9 cellular contexts compared by ENCODE assay signal in genomic region chr11:124724854-124725718, GRCh38. TPM values are rescaled to one million over a fixed set of nuclear protein-coding genes. Genes with fewer than 3 reads are reported as not detected.
DNase-seq lines count a peak whose midpoint lies in the region; ATAC-seq and TF ChIP-seq lines count a peak whose summit lies in the region.
"Had no signal": no experiment of that assay in that cellular context is flagged by ENCODE, and none has a peak within 500 bp of the region (broad histone marks: within the 10 kb centered on the region; RNA-seq: fewer than 3 reads in every experiment).

No MANE protein-coding gene starts in this region.

- no peak overlapping the region for H3K27ac ChIP-seq in osteoblast (ENCODE audit: low read depth, low read length)

- peaks cover 10% of the 10 kb centered on the region for H3K4me1 ChIP-seq in osteoblast (ENCODE audit: insufficient read depth, low read length)

- no peaks in the 10 kb centered on the region for H3K36me3 Mint-ChIP-seq in activated naive CD4-positive, alpha-beta T cell treated with anti-CD3 and anti-CD28 coated beads for 36 hours (ENCODE audit: low read depth)

- peaks cover 8% of the 10 kb centered on the region for H3K27me3 Mint-ChIP-seq in activated naive CD4-positive, alpha-beta T cell treated with anti-CD3 and anti-CD28 coated beads for 36 hours (ENCODE audit: low read depth)

- H3K4me3 ChIP-seq in osteoblast (ENCODE audit: insufficient read depth, low read length), result no peak overlapping the region

- H3K4me3 Mint-ChIP-seq in activated naive CD4-positive, alpha-beta T cell treated with anti-CD3 and anti-CD28 coated beads for 36 hours, result no peak overlapping the region
- H3K4me3 Mint-ChIP-seq: effector memory CD8-positive, alpha-beta T cell had no signal

- peak; percentile 52 for DNase-seq in SW480 (ENCODE audit: low spot score)
- DNase-seq in osteoblast (ENCODE audit: insufficient read length, low spot score, missing footprints), result no peak
- DNase-seq in activated naive CD4-positive, alpha-beta T cell treated with anti-CD3 and anti-CD28 coated beads for 36 hours, result no peak
- no peak for DNase-seq in DMS 273 (lab: John Stamatoyannopoulos, UW; ENCODE audit: unreplicated experiment)
- DNase-seq in NCI-H446 (lab: John Stamatoyannopoulos, UW), result no peak
- no peak for DNase-seq in NCI-H226
- DNase-seq: effector memory CD8-positive, alpha-beta T cell had no signal

- H3K9me3 ChIP-seq in osteoblast (ENCODE audit: low read depth, low read length), result no peaks in the 10 kb centered on the region

- H3K4me1 Mint-ChIP-seq in activated naive CD4-positive, alpha-beta T cell treated with anti-CD3 and anti-CD28 coated beads for 36 hours (ENCODE audit: low read depth), result peaks cover 16% of the 10 kb centered on the region

- H3K4me2 ChIP-seq in osteoblast (ENCODE audit: insufficient read depth, low read length), result peak overlapping the region; percentile 63

- H2AFZ ChIP-seq in osteoblast (ENCODE audit: low read length), result no peak overlapping the region

- no peaks in the 10 kb centered on the region for H3K79me2 ChIP-seq in osteoblast (ENCODE audit: insufficient read depth, low read length)

- TF ChIP-seq CTCF in osteoblast (IDR thresholded peaks at IDR 0.05; ENCODE audit: extremely low read depth, low read depth, low read length), result no peak

- ATAC-seq in GM19023 (IDR thresholded peaks at IDR 0.05; ENCODE audit: unreplicated experiment) (peak; percentile 97), HG02938 (IDR thresholded peaks at IDR 0.05; ENCODE audit: unreplicated experiment) (peak; percentile 99)
- ATAC-seq: effector memory CD8-positive, alpha-beta T cell had no signal

- intact Hi-C loops in activated naive CD4-positive, alpha-beta T cell treated with anti-CD3 and anti-CD28 coated beads for 36 hours (cut with micrococcal nuclease), result no loop called here

- H3K27ac Mint-ChIP-seq in activated naive CD4-positive, alpha-beta T cell treated with anti-CD3 and anti-CD28 coated beads for 36 hours, result no peak overlapping the region
- H3K27ac Mint-ChIP-seq: effector memory CD8-positive, alpha-beta T cell had no signal

- H3K27me3 ChIP-seq in osteoblast (ENCODE audit: insufficient read depth, low read length), result peaks cover 47% of the 10 kb centered on the region

- H4K20me1 ChIP-seq in osteoblast (ENCODE audit: insufficient read depth, low read length), result no peaks in the 10 kb centered on the region

- CTCF ChIA-PET in activated naive CD4-positive, alpha-beta T cell treated with anti-CD3 and anti-CD28 coated beads for 36 hours (lab: Charles Lee), result interaction anchor here (2.7 kb wide), 1 partner anchor 38 kb away, joined by 8 read pairs; no protein-coding TSS in a partner anchor

- no peaks in the 10 kb centered on the region for H3K36me3 ChIP-seq in osteoblast (ENCODE audit: insufficient read depth, low read length)

- no peaks in the 10 kb centered on the region for H3K9me3 Mint-ChIP-seq in activated naive CD4-positive, alpha-beta T cell treated with anti-CD3 and anti-CD28 coated beads for 36 hours
- H3K9me3 Mint-ChIP-seq: effector memory CD8-positive, alpha-beta T cell had no signal

RNA-seq across cellular contexts. Expression of gene NRGN, which starts 14.7 kb away (rescaled TPM):
- under 0.01 TPM in 1 of 2 replicates, not detected in the other for total RNA-seq in osteoblast
- 10 to 100 TPM; 10.3 to 10.8 TPM for total RNA-seq in activated naive CD4-positive, alpha-beta T cell treated with anti-CD3 and anti-CD28 coated beads for 36 hours

RNA-seq across cellular contexts. Expression of gene VSIG2, which starts 27.0 kb away (rescaled TPM):
- not detected in 2 replicates for total RNA-seq in osteoblast
- under 1 TPM; 0.20 to 0.29 TPM for total RNA-seq in activated naive CD4-positive, alpha-beta T cell treated with anti-CD3 and anti-CD28 coated beads for 36 hours

RNA-seq across cellular contexts. Expression of gene ESAM, which starts 37.0 kb away (rescaled TPM):
- under 0.01 and 0.29 TPM in 2 replicates for total RNA-seq in osteoblast
- total RNA-seq in activated naive CD4-positive, alpha-beta T cell treated with anti-CD3 and anti-CD28 coated beads for 36 hours, result 1 to 10 TPM; 1.0 to 1.2 TPM

RNA-seq across cellular contexts. Expression of gene SPA17, which starts 51.4 kb away (rescaled TPM):
- 8.0 and 8.8 TPM in 2 replicates for total RNA-seq in osteoblast
- total RNA-seq in activated naive CD4-positive, alpha-beta T cell treated with anti-CD3 and anti-CD28 coated beads for 36 hours, result 1 to 10 TPM; 3.9 to 5.1 TPM

RNA-seq across cellular contexts. Expression of gene SIAE, which starts 51.5 kb away (rescaled TPM):
- total RNA-seq in osteoblast, result 10.5 and 11.5 TPM in 2 replicates
- 10 to 100 TPM in 1 of 2 experiments, 1 to 10 TPM in 1; 7.8 to 10.8 TPM for total RNA-seq in activated naive CD4-positive, alpha-beta T cell treated with anti-CD3 and anti-CD28 coated beads for 36 hours

Comparison
In these comparisons a context has a peak if more than half of its experiments do, and no peak if none do; other contexts are left out.
1. RNA of gene NRGN, which starts 14.7 kb away (total RNA-seq): 10.3 to 10.8 TPM in activated naive CD4-positive, alpha-beta T cell treated with anti-CD3 and anti-CD28 coated beads for 36 hours; under 0.01 TPM in osteoblast; every median in the first group is over 10 times any median in the second.